ENCODE assay signal across 8 cellular contexts in genomic region chr1:28642056-28642846, GRCh38. TPM values are rescaled to one million over a fixed set of nuclear protein-coding genes. Genes with fewer than 3 reads are reported as not detected.
DNase-seq lines count a peak whose midpoint lies in the region; ATAC-seq and TF ChIP-seq lines count a peak whose summit lies in the region.

No MANE protein-coding gene starts in this region.

- H3K4me3 Mint-ChIP-seq in nephron progenitor cell, result peak overlapping the region; percentile 100

- TF ChIP-seq CTCF in epithelial cell of proximal tubule (conservative IDR thresholded peaks at IDR 0.05; ENCODE audit: low read depth, low read length) (no peak), nephron progenitor cell (IDR thresholded peaks at IDR 0.05) (no peak)

- peak; percentile 7 for ATAC-seq in GM18511 (IDR thresholded peaks at IDR 0.05; ENCODE audit: unreplicated experiment)
- peak; percentile 5 for ATAC-seq in HG02798 (IDR thresholded peaks at IDR 0.05; ENCODE audit: poor library complexity, unreplicated experiment)

- H3K27ac Mint-ChIP-seq in nephron progenitor cell, result peak overlapping the region; percentile 100

- H3K36me3 Mint-ChIP-seq in nephron progenitor cell (ENCODE audit: low read depth), result no peaks in the 10 kb centered on the region

- H3K4me1 Mint-ChIP-seq in nephron progenitor cell, result peaks cover 50% of the 10 kb centered on the region

- H3K9me3 ChIP-seq in SJSA1 (replicated peaks), result no peaks in the 10 kb centered on the region

- H3K4me3 ChIP-seq in SJSA1 (peak overlapping the region; percentile 57), epithelial cell of proximal tubule (ENCODE audit: low read depth, low read length) (peak overlapping the region; percentile 87)

- no peaks in the 10 kb centered on the region for H3K9me3 Mint-ChIP-seq in nephron progenitor cell

- 0 out of 2 replicates have a peak, but pooled peaks cover 8% of the 10 kb centered on the region for H3K36me3 ChIP-seq in SJSA1

- no peak for DNase-seq in SJSA1 (ENCODE audit: low read depth in 1 of 2, low spot score in 2 of 2)
- DNase-seq in epithelial cell of proximal tubule (ENCODE audit: low read depth), result no peak
- no peak for DNase-seq in nephron progenitor cell
- no peak for DNase-seq in NCI-H2081 (lab: John Stamatoyannopoulos, UW)
- DNase-seq in stimulated activated CD4-positive, alpha-beta T cell treated with anti-CD3 and anti-CD28 coated beads, Interleukin-12 subunit alpha, Interleukin-12 subunit beta, amount 100 ng/mL, for 4 hours, result no peak
- no peak for DNase-seq in SW 1271 (lab: John Stamatoyannopoulos, UW)

- peaks cover 18% of the 10 kb centered on the region for H3K4me1 ChIP-seq in SJSA1 (replicated peaks)

- H3K27ac ChIP-seq in SJSA1, result peak overlapping the region; percentile 21

- H3K27me3 ChIP-seq in SJSA1 (replicated peaks), result no peaks in the 10 kb centered on the region

- no peaks in the 10 kb centered on the region for H3K27me3 Mint-ChIP-seq in nephron progenitor cell (ENCODE audit: low read depth, poor library complexity)

RNA-seq across cellular contexts. Expression of gene TAF12, which starts 0.6 kb away (rescaled TPM):
- 32.0 and 36.3 TPM in 2 replicates for total RNA-seq in SJSA1 (2014; rRNA removed; shearing (Covaris generic))
- 18.6 and 22.4 TPM in 2 replicates for total RNA-seq in epithelial cell of proximal tubule

RNA-seq across cellular contexts. Expression of gene RNU11, which starts 6.1 kb away (rescaled TPM):
- not detected in 2 replicates for total RNA-seq in SJSA1 (2014; rRNA removed; shearing (Covaris generic))
- total RNA-seq in epithelial cell of proximal tubule, result not detected in 2 replicates

RNA-seq across cellular contexts. Expression of gene GMEB1, which starts 26.3 kb away (rescaled TPM):
- 4.4 and 4.7 TPM in 2 replicates for total RNA-seq in SJSA1 (2014; rRNA removed; shearing (Covaris generic))
- total RNA-seq in epithelial cell of proximal tubule, result 9.5 and 11.5 TPM in 2 replicates

RNA-seq across cellular contexts. Expression of gene RAB42, which starts 50.2 kb away (rescaled TPM):
- 1.1 and 6.1 TPM in 2 replicates for total RNA-seq in SJSA1 (2014; rRNA removed; shearing (Covaris generic))
- 14.5 and 18.3 TPM in 2 replicates for total RNA-seq in epithelial cell of proximal tubule
